ENCODE assay signal across 20 cellular contexts in the genomic region with DNA sequence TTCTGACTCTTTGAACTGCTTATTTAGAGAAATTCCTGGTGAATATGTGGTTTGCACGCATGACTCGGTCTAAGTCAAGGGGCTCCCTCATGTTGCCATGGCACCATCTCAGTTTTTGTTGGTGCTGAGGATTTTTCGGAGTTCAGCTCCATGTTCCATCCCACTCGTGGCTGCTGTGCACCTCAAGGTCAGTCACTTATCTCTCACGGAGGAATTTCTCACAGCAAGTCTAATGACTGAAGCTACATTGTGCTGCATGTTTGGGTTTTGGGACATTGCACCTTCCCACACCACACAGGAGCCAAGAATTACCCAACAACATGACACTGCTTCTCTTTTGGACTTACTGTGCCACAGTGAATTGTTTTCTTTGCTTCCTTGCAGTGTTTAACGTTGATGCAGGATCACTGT.
DNase-seq lines count a peak whose midpoint lies in the region; ATAC-seq and TF ChIP-seq lines count a peak whose summit lies in the region.
"Had no signal": no experiment of that assay in that cellular context is flagged by ENCODE, and none has a peak within 500 bp of the region (broad histone marks: within the 10 kb centered on the region; RNA-seq: fewer than 3 reads in every experiment).

No MANE protein-coding gene starts in this region.

- in situ Hi-C loops in astrocyte of the cerebellum (cut with HindIII; ENCODE audit: low sequenced_read_pairs) (no loop called here), GM13976 (cut with MboI; ENCODE audit: low sequenced_read_pairs, unreplicated experiment) (no loop called here)

- H3K36me3 ChIP-seq in BE2C = no peaks in the 10 kb centered on the region
- H3K36me3 ChIP-seq: cardiac muscle cell, neutrophil, right atrium auricular region had no signal

- DNase-seq in HT1080 (ENCODE audit: low read depth) (peak; percentile 3), astrocyte of the cerebellum (ENCODE audit: low read depth) (peak; percentile 64), inferior parietal cortex (ENCODE audit: extremely low spot score) (peak; percentile 47), superior temporal gyrus (ENCODE audit: extremely low spot score) (peak; percentile 58), GM13976 (ENCODE audit: low spot score) (no peak), HuH-7 (ENCODE audit: low spot score) (no peak), BE2C (no peak)
- DNase-seq: Calu3; H9; NCI-H1436 treated with DMSO at 0.1 percent for 48 hours; NCI-H345; NK-92 treated with Interleukin-12 subunit alpha and Interleukin-12 subunit beta, amount 100 ng/mL, for 24 hours; SK-N-SH; stimulated activated CD4-positive, alpha-beta T cell treated with anti-CD3 and anti-CD28 coated beads, Interleukin-15, amount 100 ng/mL, for 24 hours; T1000 had no signal

- H3K27me3 ChIP-seq in BE2C = no peaks in the 10 kb centered on the region
- H3K27me3 ChIP-seq: cardiac muscle cell, neutrophil, right atrium auricular region had no signal

- no peak for ATAC-seq in GM21717 (IDR thresholded peaks at IDR 0.05; ENCODE audit: unreplicated experiment)
- ATAC-seq: activated CD4-positive, CD25-positive, alpha-beta regulatory T cell treated with anti-CD3 and anti-CD28 coated beads, Interleukin-2, amount 50 U/mL, for 24 hours had no signal

- H3K4me1 ChIP-seq in BE2C = peaks cover 6% of the 10 kb centered on the region; the same call in 1 of the 2 replicates
- H3K4me1 ChIP-seq: right atrium auricular region had no signal

- H3K4me3 ChIP-seq in astrocyte of the cerebellum (ENCODE audit: low read depth, low read length) = no peak overlapping the region
- no peak overlapping the region for H3K4me3 ChIP-seq in BE2C (ENCODE audit: low read depth, low read length)
- H3K4me3 ChIP-seq: cardiac muscle cell, right atrium auricular region had no signal

- H3K9me3 ChIP-seq in BE2C = no peaks in the 10 kb centered on the region
- H3K9me3 ChIP-seq: neutrophil, right atrium auricular region, SK-N-SH had no signal

- TF ChIP-seq CTCF in astrocyte of the cerebellum (IDR thresholded peaks at IDR 0.05; ENCODE audit: low read depth, low read length, missing control alignments) (no peak), GM13976 (IDR thresholded peaks at IDR 0.05; ENCODE audit: borderline replicate concordance, control extremely low read depth, extremely low read depth, insufficient read depth, missing control alignments) (no peak), BE2C (IDR thresholded peaks at IDR 0.05; ENCODE audit: low read depth, low read length) (no peak)

Comparison
In these comparisons a context has a peak if more than half of its experiments do, and no peak if none do; other contexts are left out.
1. DNase-seq: peak in HT1080 (single experiment), astrocyte of the cerebellum (single experiment), inferior parietal cortex (single experiment) and superior temporal gyrus (single experiment); none in GM13976 (single experiment), HuH-7 (single experiment) and BE2C (single experiment).